Comparison of ENCODE assay signal across 19 cellular contexts in the genomic region with DNA sequence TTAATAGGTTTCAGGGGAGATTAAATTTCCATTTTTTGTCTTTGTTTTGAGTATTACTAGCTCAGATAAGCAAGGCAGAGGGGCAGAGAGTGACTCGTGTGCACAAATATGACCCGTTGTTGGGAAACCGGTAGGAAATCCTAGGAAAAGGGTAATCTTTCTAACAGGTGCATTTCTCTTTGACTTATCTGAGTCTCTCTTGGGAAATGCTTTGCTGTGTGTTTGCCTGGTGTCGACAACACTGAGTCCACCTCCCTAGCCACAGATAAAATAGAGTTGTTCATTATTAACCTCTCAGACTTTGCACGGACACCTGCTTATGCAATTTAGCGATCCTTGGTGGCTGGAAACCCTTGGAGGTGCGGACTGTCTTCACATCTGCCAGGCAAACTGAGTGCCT.
DNase-seq lines count a peak whose midpoint lies in the region; ATAC-seq, FAIRE-seq and TF ChIP-seq lines count a peak whose summit lies in the region.
"Had no signal": no experiment of that assay in that cellular context is flagged by ENCODE, and none has a peak within 500 bp of the region (broad histone marks: within the 10 kb centered on the region; RNA-seq: fewer than 3 reads in every experiment).

No MANE protein-coding gene starts in this region.

- peaks cover 18% of the 10 kb centered on the region for H3K4me1 ChIP-seq in SJSA1 (replicated peaks)
- H3K4me1 ChIP-seq in right lobe of liver, result peaks cover 0 to 14% (median 7%) of the 10 kb centered on the region in 4 donors
- H3K4me1 ChIP-seq in small intestine (ENCODE audit: control insufficient read depth in 2 of 2, insufficient read depth in 1 of 2, low read depth in 1 of 2, low read length in 1 of 2), result peaks cover 0 to 2% of the 10 kb centered on the region in 2 donors

- ATAC-seq in right lobe of liver, result peak; percentile 87 to 93 (median 90)

- H3K27me3 ChIP-seq in SJSA1 (replicated peaks), result no peaks in the 10 kb centered on the region
- no peaks in the 10 kb centered on the region for H3K27me3 ChIP-seq in right lobe of liver
- no peaks in the 10 kb centered on the region for H3K27me3 ChIP-seq in small intestine (ENCODE audit: control insufficient read depth in 2 of 2, insufficient read depth in 2 of 2, low read length in 2 of 2)
- H3K27me3 ChIP-seq: SJCRH30 had no signal

- FAIRE-seq in small intestine (lab: Jason Lieb, UNC), result no peak
- FAIRE-seq: GM19239 had no signal

- intact Hi-C loops in right lobe of liver (cut with DNase I), result no loop called here
- intact Hi-C loops in posterior cingulate gyrus (cut with DNase I), result no loop called here

- no peak for TF ChIP-seq POLR2A in right lobe of liver (IDR thresholded peaks at IDR 0.05)

- H3K36me3 ChIP-seq in SJSA1 (no peaks in the 10 kb centered on the region), right lobe of liver (no peaks in the 10 kb centered on the region), small intestine (ENCODE audit: control insufficient read depth in 2 of 2, insufficient read depth in 2 of 2, low read length in 2 of 2) (no peaks in the 10 kb centered on the region)
- H3K36me3 ChIP-seq: SJCRH30 had no signal

- no peaks in the 10 kb centered on the region for H3K9me3 ChIP-seq in SJSA1 (replicated peaks)
- no peaks in the 10 kb centered on the region for H3K9me3 ChIP-seq in right lobe of liver
- H3K9me3 ChIP-seq in small intestine (ENCODE audit: control insufficient read depth, low read depth), result no peaks in the 10 kb centered on the region

- DNase-seq in NCI-H2107 treated with DMSO at 0.1 percent for 48 hours (lab: John Stamatoyannopoulos, UW; ENCODE audit: unreplicated experiment) (peak; percentile 18), NCI-H2107 (lab: John Stamatoyannopoulos, UW) (no peak), SJSA1 (ENCODE audit: low read depth in 1 of 2, low spot score in 2 of 2) (no peak), right lobe of liver (peak; percentile 36 to 83 (median 67)), small intestine (peak; percentile 86), T-helper 1 cell (no peak), GM10266 (ENCODE audit: extremely low spot score) (no peak), posterior cingulate gyrus (no peak)
- DNase-seq: Calu3; CD4-positive, CD25-positive, alpha-beta regulatory T cell; DMS53; Kasumi-1; NCI-H1105 treated with DMSO at 0.1 percent for 48 hours; NCI-H1694 treated with DMSO at 0.1 percent for 48 hours; NCI-H524 treated with DMSO at 0.1 percent for 48 hours; PC-3 had no signal

- peak overlapping the region; percentile 31 for H3K27ac ChIP-seq in SJSA1
- H3K27ac ChIP-seq in right lobe of liver, result peak overlapping the region; percentile 40 to 68 (median 44)
- peak overlapping the region in 1 of 2 donors; percentile 4 for H3K27ac ChIP-seq in small intestine (ENCODE audit: low read depth in 1 of 2, low read length in 1 of 2)
- H3K27ac ChIP-seq: 22Rv1, SJCRH30 had no signal

- H3K4me3 ChIP-seq in SJSA1, result no peak overlapping the region
- H3K4me3 ChIP-seq in right lobe of liver, result no peak overlapping the region
- no peak overlapping the region for H3K4me3 ChIP-seq in small intestine (ENCODE audit: low read depth in 1 of 2, low read length in 2 of 2)
- H3K4me3 ChIP-seq: SJCRH30 had no signal

- no peak for TF ChIP-seq CTCF in right lobe of liver (IDR thresholded peaks at IDR 0.05)
- TF ChIP-seq CTCF in GM10266 (IDR thresholded peaks at IDR 0.05; ENCODE audit: control insufficient read depth, insufficient read depth, low read depth, missing control alignments), result no peak

- 27% methylated on average over 7 of the region's 7 CpGs for WGBS in right lobe of liver (ENCODE audit: insufficient coverage, low coverage, low lambda C conversion rate, missing lambda C conversion rate)
- 11 to 70% (median 38%) methylated on average over 7 of the region's 7 CpGs for WGBS in small intestine, 3 donors

Comparison
In these comparisons a context has a peak if more than half of its experiments do, and no peak if none do; other contexts are left out.
1. DNase-seq: peak in NCI-H2107 treated with DMSO at 0.1 percent for 48 hours (single experiment), right lobe of liver (3 of 3) and small intestine (single experiment); none in NCI-H2107 (single experiment), SJSA1 (0 of 2), T-helper 1 cell (0 of 5), GM10266 (single experiment) and posterior cingulate gyrus (0 of 10).